Comparison of ENCODE assay signal across 20 cellular contexts in genomic region chr12:13116971-13117370, GRCh38. TPM values are rescaled to one million over a fixed set of nuclear protein-coding genes. Genes with fewer than 3 reads are reported as not detected.
"Had no signal": no experiment of that assay in that cellular context is flagged by ENCODE, and none has a peak within 500 bp of the region (broad histone marks: within the 10 kb centered on the region; RNA-seq: fewer than 3 reads in every experiment).

No MANE protein-coding gene starts in this region.

- H3K36me3 ChIP-seq: heart left ventricle, sigmoid colon, spleen, thyroid gland had no signal

- H3K4me3 Mint-ChIP-seq: activated CD4-positive, alpha-beta T cell treated with anti-CD3 and anti-CD28 coated beads, Interleukin-2, amount 10 ng/mL, durations not matched to agents 7 days and 5 days; activated naive CD8-positive, alpha-beta T cell treated with anti-CD3 and anti-CD28 coated beads, Interleukin-2, amount 10 ng/mL, durations not matched to agents 7 days and 5 days; activated T-helper 1 cell treated with anti-CD3 and anti-CD28 coated beads, Interleukin-12 subunit alpha, Interleukin-12 subunit beta, Interleukin-2, Interleukin-4 antibody, amounts not matched to agents 30 ng/mL and 10 ng/mL and 1 ng/mL, durations not matched to agents 14 hours and 24 hours and 36 hours; dendritic cell treated with granulocyte-macrophage colony-stimulating factor and Interleukin-4, amounts not matched to agents 40 ng/mL and 50 ng/mL, for 4 days; naive thymus-derived CD8-positive, alpha-beta T cell had no signal

- H3K9me3 ChIP-seq: sigmoid colon, thyroid gland had no signal

- DNase-seq: activated CD4-positive, alpha-beta T cell treated with anti-CD3 and anti-CD28 coated beads, Interleukin-2, amount 10 ng/mL, durations not matched to agents 7 days and 5 days; activated CD4-positive, CD25-positive, alpha-beta regulatory T cell; activated CD8-positive, alpha-beta memory T cell treated with anti-CD3 and anti-CD28 coated beads, Interleukin-2, amount 50 U/mL, for 48 hours; activated naive CD8-positive, alpha-beta T cell treated with anti-CD3 and anti-CD28 coated beads, Interleukin-2, amount 10 ng/mL, durations not matched to agents 7 days and 5 days; cerebellar nuclear complex; effector memory CD4-positive, alpha-beta T cell; heart left ventricle; left colon; naive thymus-derived CD8-positive, alpha-beta T cell; occipital lobe; sigmoid colon; spleen; SW 1271 had no signal

- H3K4me1 ChIP-seq: sigmoid colon, spleen had no signal

- H3K27ac Mint-ChIP-seq: activated CD4-positive, alpha-beta T cell treated with anti-CD3 and anti-CD28 coated beads, Interleukin-2, amount 10 ng/mL, durations not matched to agents 7 days and 5 days; activated naive CD8-positive, alpha-beta T cell treated with anti-CD3 and anti-CD28 coated beads, Interleukin-2, amount 10 ng/mL, durations not matched to agents 7 days and 5 days; activated T-helper 1 cell treated with anti-CD3 and anti-CD28 coated beads, Interleukin-12 subunit alpha, Interleukin-12 subunit beta, Interleukin-2, Interleukin-4 antibody, amounts not matched to agents 30 ng/mL and 10 ng/mL and 1 ng/mL, durations not matched to agents 14 hours and 24 hours and 36 hours; progenitor cell of endocrine pancreas had no signal

- H3K9me3 Mint-ChIP-seq: activated CD4-positive, alpha-beta T cell treated with anti-CD3 and anti-CD28 coated beads, Interleukin-2, amount 10 ng/mL, durations not matched to agents 7 days and 5 days; activated naive CD8-positive, alpha-beta T cell treated with anti-CD3 and anti-CD28 coated beads, Interleukin-2, amount 10 ng/mL, durations not matched to agents 7 days and 5 days; activated T-helper 1 cell treated with anti-CD3 and anti-CD28 coated beads, Interleukin-12 subunit alpha, Interleukin-12 subunit beta, Interleukin-2, Interleukin-4 antibody, amounts not matched to agents 30 ng/mL and 10 ng/mL and 1 ng/mL, durations not matched to agents 14 hours and 24 hours and 36 hours; naive thymus-derived CD8-positive, alpha-beta T cell had no signal

- H3K36me3 Mint-ChIP-seq: activated naive CD8-positive, alpha-beta T cell treated with anti-CD3 and anti-CD28 coated beads, Interleukin-2, amount 10 ng/mL, durations not matched to agents 7 days and 5 days; naive thymus-derived CD8-positive, alpha-beta T cell had no signal

- H3K27me3 ChIP-seq: heart left ventricle, sigmoid colon, spleen, thyroid gland had no signal

- H3K4me1 Mint-ChIP-seq: activated CD4-positive, alpha-beta T cell treated with anti-CD3 and anti-CD28 coated beads, Interleukin-2, amount 10 ng/mL, durations not matched to agents 7 days and 5 days; activated naive CD8-positive, alpha-beta T cell treated with anti-CD3 and anti-CD28 coated beads, Interleukin-2, amount 10 ng/mL, durations not matched to agents 7 days and 5 days; naive thymus-derived CD8-positive, alpha-beta T cell had no signal

- H3K4me3 ChIP-seq: heart left ventricle, sigmoid colon, spleen, thyroid gland had no signal

- ATAC-seq: left colon; naive thymus-derived CD8-positive, alpha-beta T cell had no signal

- H3K27ac ChIP-seq: spleen, thyroid gland had no signal

RNA-seq across cellular contexts. Expression of gene GSG1, which starts 13.5 kb away (rescaled TPM):
- total RNA-seq: activated CD4-positive, alpha-beta T cell treated with anti-CD3 and anti-CD28 coated beads, Interleukin-2, amount 10 ng/mL, durations not matched to agents 7 days and 5 days; activated naive CD8-positive, alpha-beta T cell treated with anti-CD3 and anti-CD28 coated beads, Interleukin-2, amount 10 ng/mL, durations not matched to agents 7 days and 5 days; activated T-helper 1 cell treated with anti-CD3 and anti-CD28 coated beads, Interleukin-12 subunit alpha, Interleukin-12 subunit beta, Interleukin-2, Interleukin-4 antibody, amounts not matched to agents 30 ng/mL and 10 ng/mL and 1 ng/mL, durations not matched to agents 14 hours and 24 hours and 36 hours; heart left ventricle; left colon; lung microvascular endothelial cell; naive thymus-derived CD8-positive, alpha-beta T cell; occipital lobe; sigmoid colon; SK-MEL-5; spleen; T-helper 2 cell treated with Interferon-gamma antibody and Interleukin-4, amounts not matched to agents 100 ng/mL and 5 ng/mL, for 36 hours had no signal
- polyA plus RNA-seq: heart left ventricle, sigmoid colon, spleen had no signal
